ENCODE assay signal across 1 cellular context in the genomic region with DNA sequence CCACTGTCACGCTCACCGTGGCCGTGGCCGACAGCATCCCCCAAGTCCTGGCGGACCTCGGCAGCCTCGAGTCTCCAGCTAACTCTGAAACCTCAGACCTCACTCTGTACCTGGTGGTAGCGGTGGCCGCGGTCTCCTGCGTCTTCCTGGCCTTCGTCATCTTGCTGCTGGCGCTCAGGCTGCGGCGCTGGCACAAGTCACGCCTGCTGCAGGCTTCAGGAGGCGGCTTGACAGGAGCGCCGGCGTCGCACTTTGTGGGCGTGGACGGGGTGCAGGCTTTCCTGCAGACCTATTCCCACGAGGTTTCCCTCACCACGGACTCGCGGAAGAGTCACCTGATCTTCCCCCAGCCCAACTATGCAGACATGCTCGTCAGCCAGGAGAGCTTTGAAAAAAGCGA. TPM values are rescaled to one million over a fixed set of nuclear protein-coding genes. Genes with fewer than 3 reads are reported as not detected.
"Had no signal": no experiment of that assay in that cellular context is flagged by ENCODE, and none has a peak within 500 bp of the region (broad histone marks: within the 10 kb centered on the region; RNA-seq: fewer than 3 reads in every experiment).

No MANE protein-coding gene starts in this region.

RNA-seq across cellular contexts. Expression of gene PCDHGA12, which starts 2.4 kb away (rescaled TPM):
- total RNA-seq: PC-9 had no signal

RNA-seq across cellular contexts. Expression of gene PCDHGB6, which starts 24.9 kb away (rescaled TPM):
- total RNA-seq: PC-9 had no signal
